In the genomic region with DNA sequence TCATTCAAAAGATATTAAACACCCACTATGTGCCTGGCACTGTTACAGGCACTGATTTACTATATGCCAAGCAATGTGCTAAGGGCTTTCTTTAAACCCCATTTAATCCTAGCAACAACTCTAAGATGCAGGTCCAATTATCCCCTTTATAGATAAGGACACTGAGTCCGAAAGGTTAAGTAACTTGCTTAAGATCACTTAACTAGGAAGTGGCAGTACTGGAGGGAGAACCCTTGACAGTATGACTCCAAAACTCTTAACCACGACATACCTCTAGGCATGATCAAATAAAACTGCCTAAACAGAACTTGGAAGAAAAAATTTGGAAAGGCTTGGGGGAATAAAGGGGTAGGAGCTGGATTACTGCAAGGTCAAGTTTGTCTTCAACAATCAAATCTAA, we compare ENCODE assay signal across 8 cellular contexts. TPM values are rescaled to one million over a fixed set of nuclear protein-coding genes. Genes with fewer than 3 reads are reported as not detected.
DNase-seq lines count a peak whose midpoint lies in the region; ATAC-seq and TF ChIP-seq lines count a peak whose summit lies in the region.

No MANE protein-coding gene starts in this region.

- no peak overlapping the region for H3K27ac ChIP-seq in WERI-Rb-1
- no peak overlapping the region for H3K27ac ChIP-seq in suprapubic skin

- no peak for ATAC-seq in GM21390 (IDR thresholded peaks at IDR 0.05; ENCODE audit: unreplicated experiment)

- no peaks in the 10 kb centered on the region for H3K9me3 Mint-ChIP-seq in activated CD4-positive, alpha-beta T cell treated with anti-CD3 and anti-CD28 coated beads, Interleukin-2, amount 10 ng/mL, durations not matched to agents 24 days and 14 days

- TF ChIP-seq POLR2A in suprapubic skin (IDR thresholded peaks at IDR 0.05): no peak

- intact Hi-C loops in activated CD4-positive, alpha-beta T cell treated with anti-CD3 and anti-CD28 coated beads, Interleukin-2, amount 10 ng/mL, durations not matched to agents 24 days and 14 days (cut with micrococcal nuclease): loop anchor here (2.0 to 5.0 kb wide), 3 partner anchors 43 to 488 kb away; a partner anchor contains a TSS

- TF ChIP-seq EP300 in suprapubic skin (IDR thresholded peaks at IDR 0.05): no peak

- peaks cover 46% of the 10 kb centered on the region for H3K4me1 Mint-ChIP-seq in activated CD4-positive, alpha-beta T cell treated with anti-CD3 and anti-CD28 coated beads, Interleukin-2, amount 10 ng/mL, durations not matched to agents 24 days and 14 days

- DNase-seq in activated CD4-positive, alpha-beta T cell treated with anti-CD3 and anti-CD28 coated beads, Interleukin-2, amount 10 ng/mL, durations not matched to agents 24 days and 14 days: no peak
- DNase-seq in activated CD4-positive, alpha-beta T cell treated with anti-CD3 and anti-CD28 coated beads, Interleukin-2, amount 50 U/mL, for 4 hours: no peak
- no peak for DNase-seq in WERI-Rb-1
- no peak for DNase-seq in suprapubic skin (ENCODE audit: low spot score in 2 of 2)
- no peak for DNase-seq in HEK293T (ENCODE audit: extremely low spot score)
- no peak for DNase-seq in NCI-H2081 (lab: John Stamatoyannopoulos, UW)

- H3K27me3 ChIP-seq in WERI-Rb-1 (ENCODE audit: insufficient read depth, low read depth, severe bottlenecking) (no peaks in the 10 kb centered on the region), suprapubic skin (no peaks in the 10 kb centered on the region)

- peaks cover 15% of the 10 kb centered on the region for H3K36me3 Mint-ChIP-seq in activated CD4-positive, alpha-beta T cell treated with anti-CD3 and anti-CD28 coated beads, Interleukin-2, amount 10 ng/mL, durations not matched to agents 24 days and 14 days (ENCODE audit: low read depth)

- CTCF ChIA-PET in HEK293T (lab: Yijun Ruan, JAX): no interaction called here

- peaks cover 68% of the 10 kb centered on the region for H3K4me1 ChIP-seq in suprapubic skin

- H3K36me3 ChIP-seq in WERI-Rb-1 (peaks cover 10% of the 10 kb centered on the region; the same call in 1 of the 2 replicates), suprapubic skin (no peaks in the 10 kb centered on the region)

- POLR2A ChIA-PET in HEK293T (lab: Yijun Ruan, JAX): interaction anchor here (1.2 kb wide), 1 partner anchor 78 kb away, joined by 3 read pairs; no protein-coding TSS in a partner anchor

- peaks cover 3% of the 10 kb centered on the region for H3K27me3 Mint-ChIP-seq in activated CD4-positive, alpha-beta T cell treated with anti-CD3 and anti-CD28 coated beads, Interleukin-2, amount 10 ng/mL, durations not matched to agents 24 days and 14 days

- H3K4me3 ChIP-seq in WERI-Rb-1 (ENCODE audit: low read depth, low read length) (peak overlapping the region; percentile 71), iPS-18c (ENCODE audit: insufficient read depth, low read depth, low read length) (peak overlapping the region; percentile 86; the same call in 1 of the 2 replicates), suprapubic skin (peak overlapping the region; percentile 100)

- TF ChIP-seq CTCF in WERI-Rb-1 (IDR thresholded peaks at IDR 0.05; ENCODE audit: low read depth, low read length) (no peak), suprapubic skin (IDR thresholded peaks at IDR 0.05) (no peak)

- peak overlapping the region; percentile 31 for H3K27ac Mint-ChIP-seq in activated CD4-positive, alpha-beta T cell treated with anti-CD3 and anti-CD28 coated beads, Interleukin-2, amount 10 ng/mL, durations not matched to agents 24 days and 14 days

- 19% methylated on average over 2 of the region's 2 CpGs for WGBS in suprapubic skin

- no peaks in the 10 kb centered on the region for H3K9me3 ChIP-seq in WERI-Rb-1 (ENCODE audit: severe bottlenecking)
- peaks cover 2% of the 10 kb centered on the region for H3K9me3 ChIP-seq in iPS-18c (ENCODE audit: control insufficient read depth, insufficient read depth, low read length)
- no peaks in the 10 kb centered on the region for H3K9me3 ChIP-seq in suprapubic skin

- peak overlapping the region; percentile 94 for H3K4me3 Mint-ChIP-seq in activated CD4-positive, alpha-beta T cell treated with anti-CD3 and anti-CD28 coated beads, Interleukin-2, amount 10 ng/mL, durations not matched to agents 24 days and 14 days

TF ChIP-seq in HEK293T, 16 proteins besides CTCF, POLR2A, EP300 and RAD21:
- TF ChIP-seq CTBP1 (IDR thresholded peaks at IDR 0.05; ENCODE audit: borderline replicate concordance): no peak
- no peak for TF ChIP-seq SP1 (IDR thresholded peaks at IDR 0.05)
- TF ChIP-seq FOXA1 (IDR thresholded peaks at IDR 0.05): no peak
- no peak for TF ChIP-seq HDGF (IDR thresholded peaks at IDR 0.05; ENCODE audit: borderline replicate concordance)
- no peak for TF ChIP-seq FOXM1 (IDR thresholded peaks at IDR 0.05; ENCODE audit: borderline replicate concordance)
- TF ChIP-seq FOXK2 (IDR thresholded peaks at IDR 0.05): no peak
- TF ChIP-seq, protein P1, sequence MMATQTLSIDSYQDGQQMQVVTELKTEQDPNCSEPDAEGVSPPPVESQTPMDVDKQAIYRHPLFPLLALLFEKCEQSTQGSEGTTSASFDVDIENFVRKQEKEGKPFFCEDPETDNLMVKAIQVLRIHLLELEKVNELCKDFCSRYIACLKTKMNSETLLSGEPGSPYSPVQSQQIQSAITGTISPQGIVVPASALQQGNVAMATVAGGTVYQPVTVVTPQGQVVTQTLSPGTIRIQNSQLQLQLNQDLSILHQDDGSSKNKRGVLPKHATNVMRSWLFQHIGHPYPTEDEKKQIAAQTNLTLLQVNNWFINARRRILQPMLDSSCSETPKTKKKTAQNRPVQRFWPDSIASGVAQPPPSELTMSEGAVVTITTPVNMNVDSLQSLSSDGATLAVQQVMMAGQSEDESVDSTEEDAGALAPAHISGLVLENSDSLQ (IDR thresholded peaks at IDR 0.05): no peak; the same call in 1 of the 2 replicates
- no peak for TF ChIP-seq ZNF384 (IDR thresholded peaks at IDR 0.05)
- no peak for TF ChIP-seq TARDBP (IDR thresholded peaks at IDR 0.05)
- no peak for TF ChIP-seq BHLHE40 (IDR thresholded peaks at IDR 0.05; ENCODE audit: borderline replicate concordance)
- TF ChIP-seq LEF1 (IDR thresholded peaks at IDR 0.05; ENCODE audit: borderline replicate concordance): no peak
- no peak for TF ChIP-seq ELF4 (IDR thresholded peaks at IDR 0.05)
- no peak for TF ChIP-seq NFRKB (IDR thresholded peaks at IDR 0.05)
- no peak for TF ChIP-seq L3MBTL2 (conservative IDR thresholded peaks at IDR 0.05)
- TF ChIP-seq SUZ12 (IDR thresholded peaks at IDR 0.05): no peak
- TF ChIP-seq ARNT (IDR thresholded peaks at IDR 0.05): no peak

RNA-seq across cellular contexts. Expression of a gene that starts 1.7 kb away (rescaled TPM):
- 61.4 and 65.1 TPM in 2 replicates for total RNA-seq in activated CD4-positive, alpha-beta T cell treated with anti-CD3 and anti-CD28 coated beads, Interleukin-2, amount 10 ng/mL, durations not matched to agents 24 days and 14 days
- 10 to 100 TPM; 41.4 to 49.5 (median 45.9) TPM for total RNA-seq in suprapubic skin
